Comparison of ENCODE assay signal across 8 cellular contexts in the genomic region with DNA sequence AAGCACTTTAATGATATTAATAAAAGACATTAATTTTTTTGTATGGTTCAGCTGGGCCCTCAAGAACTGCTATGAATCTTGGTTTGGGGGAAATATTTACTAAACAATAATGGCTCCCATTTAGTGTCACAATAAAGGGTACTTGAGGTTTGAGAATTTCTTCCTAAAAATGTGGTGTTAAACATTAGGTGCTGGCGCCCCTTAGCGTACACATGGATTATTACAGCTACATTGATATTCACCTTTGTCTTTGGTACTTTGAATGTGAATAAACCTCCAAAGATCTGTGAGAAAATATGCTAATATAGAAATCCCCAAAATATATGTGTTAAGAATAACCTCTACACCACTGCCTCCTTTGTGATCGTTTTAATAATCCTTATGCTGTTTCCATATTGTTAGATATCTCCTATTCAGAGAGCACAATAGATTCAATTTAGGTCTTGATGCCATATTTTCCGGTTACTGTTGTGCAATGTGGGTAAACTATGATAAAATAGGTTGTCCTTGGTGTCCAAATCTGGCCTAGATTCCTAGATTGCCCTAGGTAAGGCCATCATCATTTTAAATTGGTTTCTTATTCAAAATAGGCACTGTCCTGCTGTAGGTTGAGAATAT.
DNase-seq lines count a peak whose midpoint lies in the region; ATAC-seq and TF ChIP-seq lines count a peak whose summit lies in the region.

No MANE protein-coding gene starts in this region.

- peak; percentile 68 for ATAC-seq in HG03565 (IDR thresholded peaks at IDR 0.05; ENCODE audit: unreplicated experiment)
- no peak for ATAC-seq in GM18520 (IDR thresholded peaks at IDR 0.05; ENCODE audit: unreplicated experiment)
- ATAC-seq in effector memory CD8-positive, alpha-beta T cell (replicated peaks) = no peak

- H3K56ac ChIP-seq in mesendoderm (ENCODE audit: low read length) = no peak overlapping the region

- no peaks in the 10 kb centered on the region for H3K79me1 ChIP-seq in mesendoderm (ENCODE audit: low read length)

- H3K4me3 ChIP-seq in cardiac fibroblast (replicated peaks in 1 of 2; ENCODE audit: low read depth in 2 of 2, low read length in 2 of 2) (no peak overlapping the region), mesendoderm (ENCODE audit: low read length) (no peak overlapping the region)

- H2BK5ac ChIP-seq in mesendoderm (ENCODE audit: low read length) = no peak overlapping the region

- no peak overlapping the region for H3K4me2 ChIP-seq in mesendoderm (ENCODE audit: low read length)

- TF ChIP-seq CTCF in cardiac fibroblast (IDR thresholded peaks at IDR 0.05; ENCODE audit: low read depth, low read length) = peak; percentile 61

- H2BK120ac ChIP-seq in mesendoderm (ENCODE audit: low read depth, low read length) = no peak overlapping the region

- no peak overlapping the region for H3K9ac ChIP-seq in mesendoderm (ENCODE audit: low read length)

- peaks cover 0 to 2% of the 10 kb centered on the region in 2 donors for H3K9me3 Mint-ChIP-seq in effector memory CD8-positive, alpha-beta T cell

- H2AK5ac ChIP-seq in mesendoderm (ENCODE audit: low read length) = no peak overlapping the region

- no peak overlapping the region for H3K23ac ChIP-seq in mesendoderm (ENCODE audit: low read length)

- H3K36me3 ChIP-seq in mesendoderm (ENCODE audit: control insufficient read depth, insufficient read depth, low read length) = no peaks in the 10 kb centered on the region

- H3K27me3 ChIP-seq in mesendoderm (ENCODE audit: insufficient read depth, low read length, poor library complexity) = no peaks in the 10 kb centered on the region

- no peaks in the 10 kb centered on the region for H3K4me1 ChIP-seq in mesendoderm (ENCODE audit: control insufficient read depth, low read depth, low read length)

- H3K27ac Mint-ChIP-seq in effector memory CD8-positive, alpha-beta T cell = no peak overlapping the region

- H4K8ac ChIP-seq in mesendoderm (ENCODE audit: low read depth, low read length) = no peak overlapping the region

- no peaks in the 10 kb centered on the region for H3K4me1 Mint-ChIP-seq in effector memory CD8-positive, alpha-beta T cell (ENCODE audit: low read depth in 2 of 2)

- no peak overlapping the region for H3K27ac ChIP-seq in mesendoderm (ENCODE audit: low read depth, low read length)

- H3K4me3 Mint-ChIP-seq in effector memory CD8-positive, alpha-beta T cell = no peak overlapping the region

- no peak overlapping the region for H2BK15ac ChIP-seq in mesendoderm (replicated peaks; ENCODE audit: low read depth)

- peak; percentile 5 for DNase-seq in stimulated activated CD4-positive, alpha-beta T cell treated with anti-CD3 and anti-CD28 coated beads, Interleukin-15, amount 100 ng/mL, for 24 hours
- no peak for DNase-seq in stimulated activated CD4-positive, alpha-beta T cell treated with anti-CD3 and anti-CD28 coated beads, Interleukin-4, amount 100 ng/mL, for 24 hours
- DNase-seq in NCI-H82 treated with DMSO at 0.1 percent for 48 hours (lab: John Stamatoyannopoulos, UW; ENCODE audit: unreplicated experiment) (peak; percentile 49), cardiac fibroblast (ENCODE audit: low read depth in 2 of 2) (peak; percentile 72 to 73), mesendoderm (peak; percentile 59)
- DNase-seq in effector memory CD8-positive, alpha-beta T cell = no peak

- no peak overlapping the region for H4K5ac ChIP-seq in mesendoderm (ENCODE audit: low read length)

- H3K79me2 ChIP-seq in mesendoderm (ENCODE audit: control insufficient read depth, insufficient read depth, low read length) = no peaks in the 10 kb centered on the region

- no peaks in the 10 kb centered on the region for H3K27me3 Mint-ChIP-seq in effector memory CD8-positive, alpha-beta T cell

- H3K36me3 Mint-ChIP-seq in effector memory CD8-positive, alpha-beta T cell (ENCODE audit: insufficient read depth) = no peaks in the 10 kb centered on the region

- no peak overlapping the region for H3K4ac ChIP-seq in mesendoderm (ENCODE audit: low read depth, low read length)

- H3K18ac ChIP-seq in mesendoderm (ENCODE audit: low read length) = no peak overlapping the region

- no CpG with 5 or more reads among the region's 4 CpGs for WGBS in mesendoderm (ENCODE audit: extremely low coverage, insufficient coverage, low lambda C conversion rate)

Comparison
In these comparisons a context has a peak if more than half of its experiments do, and no peak if none do; other contexts are left out.
1. DNase-seq: peak in stimulated activated CD4-positive, alpha-beta T cell treated with anti-CD3 and anti-CD28 coated beads, Interleukin-15, amount 100 ng/mL, for 24 hours (single experiment), NCI-H82 treated with DMSO at 0.1 percent for 48 hours (single experiment), cardiac fibroblast (2 of 2) and mesendoderm (single experiment); none in stimulated activated CD4-positive, alpha-beta T cell treated with anti-CD3 and anti-CD28 coated beads, Interleukin-4, amount 100 ng/mL, for 24 hours (single experiment) and effector memory CD8-positive, alpha-beta T cell (0 of 3).